19 cellular contexts compared by ENCODE assay signal in genomic region chr1:45617618-45618017, GRCh38. TPM values are rescaled to one million over a fixed set of nuclear protein-coding genes. Genes with fewer than 3 reads are reported as not detected.
A peak's percentile ranks its signal among the peaks of the same experiment; 100 is the strongest.
DNase-seq lines count a peak whose midpoint lies in the region; ATAC-seq, FAIRE-seq and TF ChIP-seq lines count a peak whose summit lies in the region.
"Had no signal": no experiment of that assay in that cellular context is flagged by ENCODE, and none has a peak within 500 bp of the region (broad histone marks: within the 10 kb centered on the region; RNA-seq: fewer than 3 reads in every experiment).

No MANE protein-coding gene starts in this region.

- in situ Hi-C loops in IMR-90 (cut with MboI; ENCODE audit: low sequenced_read_pairs) = no loop called here

- no peak for TF ChIP-seq POLR2A in IMR-90 (IDR thresholded peaks at IDR 0.05; ENCODE audit: low read depth, low read length)

- peak; percentile 33; the same call in 1 of the 2 replicates for ATAC-seq in IMR-90 (ENCODE audit: low read depth)
- no peak for ATAC-seq in HG03521 (IDR thresholded peaks at IDR 0.05; ENCODE audit: unreplicated experiment)
- ATAC-seq: esophagus mucosa, left cardiac atrium had no signal

- H3K4me1 Mint-ChIP-seq in astrocyte (ENCODE audit: low read depth, unreplicated experiment) = no peaks in the 10 kb centered on the region

- no peak overlapping the region for H3K4ac ChIP-seq in IMR-90 (ENCODE audit: low read depth, low read length)

- H4K91ac ChIP-seq in IMR-90 (ENCODE audit: insufficient read depth, low read depth, low read length) = no peak overlapping the region

- H3K4me3 Mint-ChIP-seq in astrocyte (ENCODE audit: unreplicated experiment) = no peak overlapping the region

- intact Hi-C loops in IMR-90 (cut with micrococcal nuclease) = no loop called here

- CTCF ChIA-PET in IMR-90 (lab: Yijun Ruan, JAX) = no interaction called here

- no peak overlapping the region for H3K14ac ChIP-seq in IMR-90 (replicated peaks; ENCODE audit: low read depth, low read length)

- peak; percentile 93 for DNase-seq in ELR (ENCODE audit: low read depth)
- DNase-seq in IMR-90 = peak; percentile 75
- peak; percentile 36 for DNase-seq in astrocyte (ENCODE audit: low read depth)
- DNase-seq in lung microvascular endothelial cell (ENCODE audit: low read depth in 2 of 2) = peak; percentile 57 to 78
- DNase-seq in inferior parietal cortex (ENCODE audit: extremely low spot score) = no peak
- DNase-seq in GOT3 (lab: John Stamatoyannopoulos, UW) = no peak
- DNase-seq: activated CD4-positive, alpha-beta T cell treated with anti-CD3 and anti-CD28 coated beads for 4 hours; activated T-cell treated with anti-CD3 and anti-CD28 coated beads for 4 hours; left cardiac atrium; NCI-H2107; NCI-H82; stimulated activated CD4-positive, alpha-beta T cell treated with anti-CD3 and anti-CD28 coated beads, Interleukin-12 subunit alpha, Interleukin-12 subunit beta, amount 100 ng/mL, for 4 hours; stomach; T-helper 2 cell; uterus had no signal

- no peak overlapping the region for H4K8ac ChIP-seq in IMR-90 (ENCODE audit: low read depth in 2 of 2, low read length in 2 of 2)

- H3K23ac ChIP-seq in IMR-90 (ENCODE audit: low read depth, low read length) = 0 out of 2 replicates have a peak overlapping the region, but pooled peaks have one; percentile 26

- H2AFZ ChIP-seq in IMR-90 (replicated peaks; ENCODE audit: low read length, poor library complexity) (no peak overlapping the region), astrocyte (ENCODE audit: low read depth, low read length) (no peak overlapping the region)

- no peak overlapping the region for H2BK120ac ChIP-seq in IMR-90 (ENCODE audit: low read depth, low read length)

- TF ChIP-seq CTCF in IMR-90 (conservative IDR thresholded peaks at IDR 0.05; ENCODE audit: low read depth, low read length) (no peak), astrocyte (IDR thresholded peaks at IDR 0.05; ENCODE audit: insufficient read depth, low read depth, low read length) (no peak)

- H3K4me3 ChIP-seq in IMR-90 (ENCODE audit: insufficient read depth, low read depth, low read length) = no peak overlapping the region
- H3K4me3 ChIP-seq in astrocyte (ENCODE audit: insufficient read depth, low read depth, low read length) = no peak overlapping the region
- H3K4me3 ChIP-seq: prostate gland, stomach, uterus had no signal

- H3K27me3 ChIP-seq in IMR-90 (ENCODE audit: control insufficient read depth, insufficient read depth, low read length) (no peaks in the 10 kb centered on the region), astrocyte (ENCODE audit: insufficient read depth, low read length) (no peaks in the 10 kb centered on the region)
- H3K27me3 ChIP-seq: stomach, uterus had no signal

- H2BK15ac ChIP-seq in IMR-90 (ENCODE audit: low read depth, low read length) = no peak overlapping the region

- no peaks in the 10 kb centered on the region for H3K9me3 ChIP-seq in IMR-90 (ENCODE audit: control insufficient read depth, insufficient read depth, low read length)
- no peaks in the 10 kb centered on the region for H3K9me3 ChIP-seq in astrocyte (ENCODE audit: insufficient read depth, low read depth, low read length)
- H3K9me3 ChIP-seq: prostate gland, stomach, uterus had no signal

- TF ChIP-seq RAD21 in IMR-90 (IDR thresholded peaks at IDR 0.05; ENCODE audit: low read length) = no peak

- peaks cover 5% of the 10 kb centered on the region; the same call in 1 of the 2 replicates for H4K20me1 ChIP-seq in IMR-90 (ENCODE audit: insufficient read depth, low read length)
- peaks cover 4% of the 10 kb centered on the region for H4K20me1 ChIP-seq in astrocyte (ENCODE audit: insufficient read depth, low read length)

- no peaks in the 10 kb centered on the region for H3K9me3 Mint-ChIP-seq in astrocyte (ENCODE audit: unreplicated experiment)

- H3K9ac ChIP-seq in IMR-90 (ENCODE audit: low read depth, low read length) (no peak overlapping the region), astrocyte (ENCODE audit: low read length) (no peak overlapping the region)

- no peak overlapping the region for H2BK5ac ChIP-seq in IMR-90 (ENCODE audit: low read depth, low read length, poor library complexity, severe bottlenecking)

- H3K4me2 ChIP-seq in IMR-90 (ENCODE audit: low read depth, low read length) (no peak overlapping the region), astrocyte (ENCODE audit: low read length) (no peak overlapping the region)

- no peak overlapping the region for H3K56ac ChIP-seq in IMR-90 (ENCODE audit: extremely low read depth, insufficient read depth, low read length)

- no peak overlapping the region for H2AK5ac ChIP-seq in IMR-90 (ENCODE audit: low read depth, low read length)

- dilution Hi-C loops in IMR-90 (cut with HindIII; ENCODE audit: low sequenced_read_pairs, unreplicated experiment) = no loop called here

- FAIRE-seq in astrocyte (lab: Jason Lieb, UNC) = no peak
- FAIRE-seq: HTR-8/SVneo had no signal

- peaks cover 2% of the 10 kb centered on the region; the same call in 1 of the 2 replicates for H3K9me1 ChIP-seq in IMR-90 (ENCODE audit: insufficient read depth, low read length)

- H3K27ac Mint-ChIP-seq in astrocyte (ENCODE audit: unreplicated experiment) = no peak overlapping the region

- H3K36me3 ChIP-seq in IMR-90 (ENCODE audit: control insufficient read depth, insufficient read depth, low read length) (peaks cover 39% of the 10 kb centered on the region), astrocyte (ENCODE audit: insufficient read depth, low read length) (peaks cover 33% of the 10 kb centered on the region)
- H3K36me3 ChIP-seq: uterus had no signal

- no peaks in the 10 kb centered on the region for H3K79me2 ChIP-seq in astrocyte (ENCODE audit: insufficient read depth, low read length)

- H2BK20ac ChIP-seq in IMR-90 (ENCODE audit: low read depth, low read length) = no peak overlapping the region

- H3K79me1 ChIP-seq in IMR-90 (ENCODE audit: low read depth in 1 of 2, low read length in 2 of 2) = peaks cover 3% of the 10 kb centered on the region in 2 experiments; a peak in 1 of 4 replicates

- H3K27ac ChIP-seq in IMR-90 (ENCODE audit: insufficient read depth, low read length) (no peak overlapping the region), astrocyte (ENCODE audit: low read depth, low read length) (peak overlapping the region; percentile 28)
- H3K27ac ChIP-seq: prostate gland, stomach had no signal

- H2AK9ac ChIP-seq in IMR-90 (replicated peaks; ENCODE audit: low read depth, low read length, poor library complexity) = no peak overlapping the region

- POLR2A ChIA-PET in IMR-90 (lab: Charles Lee; ENCODE audit: unreplicated experiment) = no interaction called here

- H3K18ac ChIP-seq in IMR-90 (ENCODE audit: low read depth, low read length) = no peak overlapping the region

- H4K5ac ChIP-seq in IMR-90 (ENCODE audit: low read depth, low read length) = no peak overlapping the region

- no TSS peak for BruUV-seq in IMR-90 (replicated peaks; lab: Mats Ljungman, UMichigan)

- H3K36me3 Mint-ChIP-seq in astrocyte (ENCODE audit: low read depth, unreplicated experiment) = peaks cover 23% of the 10 kb centered on the region

- WGBS in IMR-90 (ENCODE audit: extremely low coverage in 2 of 2, insufficient read length in 1 of 2), 2 experiments = 50% methylated on average over 2 of the region's 4 CpGs; no CpG with 5 or more reads in 1 of the 2 experiments

- no peaks in the 10 kb centered on the region; the same call in 1 of the 2 replicates for H3K4me1 ChIP-seq in IMR-90 (ENCODE audit: control insufficient read depth, insufficient read depth, low read length)
- no peaks in the 10 kb centered on the region for H3K4me1 ChIP-seq in astrocyte (ENCODE audit: insufficient read depth, low read length)
- H3K4me1 ChIP-seq: prostate gland, uterus had no signal

- H3K27me3 Mint-ChIP-seq in astrocyte (ENCODE audit: low read depth, unreplicated experiment) = no peaks in the 10 kb centered on the region

TF ChIP-seq in IMR-90, 13 proteins besides CTCF, POLR2A, EP300 and RAD21:
- TF ChIP-seq USF2 (IDR thresholded peaks at IDR 0.05; ENCODE audit: low read depth, low read length) (peak; percentile 43; the same call in 1 of the 2 replicates), MAFK (IDR thresholded peaks at IDR 0.05; ENCODE audit: low read depth, low read length) (no peak)
TF ChIP-seq in IMR-90: peak in this region for 1.

RNA-seq across cellular contexts. Expression of gene CCDC17, which starts 6.2 kb away (rescaled TPM):
- total RNA-seq in IMR-90 (2012; rRNA removed) (0.18 and 0.56 TPM in 2 replicates), astrocyte (2.4 and 3.8 TPM in 2 replicates), lung microvascular endothelial cell (0.22 and 0.60 TPM in 2 replicates)
- polyA plus RNA-seq in IMR-90 (2012; rRNA removed) = 0.26 and 0.30 TPM in 2 replicates
- polyA plus RNA-seq in IMR-90 (2012; cell fraction: cytosol; rRNA removed) = 0.09 and 0.26 TPM in 2 replicates
- polyA plus RNA-seq in IMR-90 (2012; cell fraction: nucleus; rRNA removed; ENCODE audit: low replicate concordance) = 2.4 and 3.6 TPM in 2 replicates

RNA-seq across cellular contexts. Expression of gene NASP, which starts 33.8 kb away (rescaled TPM):
- total RNA-seq in IMR-90 (2012; rRNA removed) (56.6 and 85.0 TPM in 2 replicates), astrocyte (46.2 and 55.9 TPM in 2 replicates), lung microvascular endothelial cell (55.6 and 67.8 TPM in 2 replicates)
- polyA plus RNA-seq in IMR-90 (2012; rRNA removed) = 98.2 and 124 TPM in 2 replicates
- 38.2 and 66.5 TPM in 2 replicates for polyA plus RNA-seq in IMR-90 (2012; cell fraction: cytosol; rRNA removed)
- 47.5 and 89.7 TPM in 2 replicates for polyA plus RNA-seq in IMR-90 (2012; cell fraction: nucleus; rRNA removed; ENCODE audit: low replicate concordance)

Comparison
In these comparisons a context has a peak if more than half of its experiments do, and no peak if none do; other contexts are left out.
1. DNase-seq: peak in ELR (single experiment), IMR-90 (single experiment), astrocyte (single experiment) and lung microvascular endothelial cell (2 of 2); none in inferior parietal cortex (single experiment) and GOT3 (single experiment).